ENCODE assay signal across 26 cellular contexts in genomic region chr1:23322770-23323169, GRCh38.
"Had no signal": no experiment of that assay in that cellular context is flagged by ENCODE, and none has a peak within 500 bp of the region (broad histone marks: within the 10 kb centered on the region; RNA-seq: fewer than 3 reads in every experiment).

No MANE protein-coding gene starts in this region.

- H3K4me3 ChIP-seq: colonic mucosa, dorsolateral prefrontal cortex, sigmoid colon, smooth muscle cell, thoracic aorta, vagina had no signal

- H3K27ac ChIP-seq: colonic mucosa, dorsolateral prefrontal cortex, sigmoid colon, vagina had no signal

- H3K4me1 Mint-ChIP-seq: WTC11 had no signal

- H3K27me3 ChIP-seq: colonic mucosa, dorsolateral prefrontal cortex, sigmoid colon, vagina had no signal

- H3K9me3 Mint-ChIP-seq: activated naive CD4-positive, alpha-beta T cell treated with anti-CD3 and anti-CD28 coated beads, Interleukin-2, amount 50 U/mL, for 72 hours; central memory CD8-positive, alpha-beta T cell; effector memory CD8-positive, alpha-beta T cell; type B pancreatic cell; WTC11 had no signal

- H3K4me2 ChIP-seq: smooth muscle cell had no signal

- ATAC-seq: activated CD4-positive, alpha-beta T cell treated with anti-CD3 and anti-CD28 coated beads for 36 hours; activated naive CD4-positive, alpha-beta T cell treated with anti-CD3 and anti-CD28 coated beads, Interleukin-2, amount 50 U/mL, for 72 hours; effector memory CD8-positive, alpha-beta T cell; esophagus mucosa; left ventricle myocardium superior; WTC11 had no signal

- H3K4me3 Mint-ChIP-seq: activated CD4-positive, alpha-beta T cell treated with anti-CD3 and anti-CD28 coated beads for 36 hours; central memory CD8-positive, alpha-beta T cell; effector memory CD8-positive, alpha-beta T cell; type B pancreatic cell; WTC11 had no signal

- H3K9me3 ChIP-seq: colonic mucosa, sigmoid colon, thoracic aorta, vagina had no signal

- H3K27ac Mint-ChIP-seq: activated CD4-positive, alpha-beta T cell treated with anti-CD3 and anti-CD28 coated beads for 36 hours; activated naive CD4-positive, alpha-beta T cell treated with anti-CD3 and anti-CD28 coated beads, Interleukin-2, amount 50 U/mL, for 72 hours; type B pancreatic cell; WTC11 had no signal

- H3K4me1 ChIP-seq: colonic mucosa, vagina had no signal

- H3K27me3 Mint-ChIP-seq: activated CD4-positive, alpha-beta T cell treated with anti-CD3 and anti-CD28 coated beads for 36 hours; central memory CD8-positive, alpha-beta T cell; effector memory CD8-positive, alpha-beta T cell; type B pancreatic cell had no signal

- FAIRE-seq: astrocyte had no signal

- DNase-seq: activated CD4-positive, alpha-beta T cell treated with anti-CD3 and anti-CD28 coated beads for 36 hours; activated CD4-positive, alpha-beta T cell treated with anti-CD3 and anti-CD28 coated beads, Interleukin-2, amount 50 U/mL, for 48 hours; activated gamma-delta T cell treated with Interleukin-2 at 50 U/mL for 16 hours; activated T-cell treated with anti-CD3 and anti-CD28 coated beads for 4 hours; colonic mucosa; dorsolateral prefrontal cortex; effector memory CD8-positive, alpha-beta T cell; foreskin melanocyte; left ventricle myocardium superior; nucleus accumbens; sigmoid colon; stimulated activated CD4-positive, alpha-beta T cell treated with anti-CD3 and anti-CD28 coated beads, Interleukin-15, amount 100 ng/mL, for 24 hours; stimulated activated CD4-positive, alpha-beta T cell treated with anti-CD3 and anti-CD28 coated beads, Interleukin-2, amount 100 ng/mL, for 48 hours; stimulated activated CD8-positive, alpha-beta memory T cell treated with anti-CD3 and anti-CD28 coated beads, Interleukin-4, amount 100 ng/mL, for 48 hours; stimulated activated naive CD4-positive, alpha-beta T cell treated with Interleukin-2 at 50 U/mL for 16 hours; T-helper 1 cell; T-helper 9 cell had no signal
